Comparison of ENCODE assay signal across 11 cellular contexts in genomic region chr16:27402964-27403600, GRCh38. TPM values are rescaled to one million over a fixed set of nuclear protein-coding genes. Genes with fewer than 3 reads are reported as not detected.
DNase-seq lines count a peak whose midpoint lies in the region; ATAC-seq and TF ChIP-seq lines count a peak whose summit lies in the region.
"Had no signal": no experiment of that assay in that cellular context is flagged by ENCODE, and none has a peak within 500 bp of the region (broad histone marks: within the 10 kb centered on the region; RNA-seq: fewer than 3 reads in every experiment).

No MANE protein-coding gene starts in this region.

- H3K36me3 Mint-ChIP-seq in CD4-positive, CD25-positive, alpha-beta regulatory T cell, result peaks cover 9% of the 10 kb centered on the region
- H3K36me3 Mint-ChIP-seq in activated T-helper 2 cell treated with anti-CD3 and anti-CD28 coated beads, Interferon-gamma antibody, Interleukin-2, Interleukin-4, amounts not matched to agents 10 μg/mL and 5 μg/mL and 100 μg/mL, durations not matched to agents 14 hours and 24 hours and 36 hours (ENCODE audit: low read depth), result peaks cover 56% of the 10 kb centered on the region
- H3K36me3 Mint-ChIP-seq in naive thymus-derived CD4-positive, alpha-beta T cell, result peaks cover 0 to 26% (median 10%) of the 10 kb centered on the region in 5 donors

- TF ChIP-seq CTCF in Loucy (conservative IDR thresholded peaks at IDR 0.05; ENCODE audit: low read length), result no peak
- TF ChIP-seq CTCF in testis (IDR thresholded peaks at IDR 0.05), result no peak
- no peak for TF ChIP-seq CTCF in foreskin keratinocyte (conservative IDR thresholded peaks at IDR 0.05)

- no peak overlapping the region for H2AFZ ChIP-seq in Loucy (ENCODE audit: low read length)

- no peak for ATAC-seq in CD4-positive, CD25-positive, alpha-beta regulatory T cell (ENCODE audit: low read depth in 2 of 2)
- no peak for ATAC-seq in naive thymus-derived CD4-positive, alpha-beta T cell
- no peak for ATAC-seq in foreskin keratinocyte

- H3K4me1 ChIP-seq in CD4-positive, CD25-positive, alpha-beta regulatory T cell (ENCODE audit: control insufficient read depth, insufficient read depth, low read length, poor library complexity, severe bottlenecking), result peaks cover 62% of the 10 kb centered on the region
- peaks cover 68% of the 10 kb centered on the region for H3K4me1 ChIP-seq in Loucy (ENCODE audit: insufficient read depth, low read length, poor library complexity, severe bottlenecking)
- H3K4me1 ChIP-seq in naive thymus-derived CD4-positive, alpha-beta T cell (ENCODE audit: control insufficient read depth in 2 of 2, insufficient read depth in 2 of 2, low read length in 2 of 2), result peaks cover 48 to 55% of the 10 kb centered on the region in 2 donors
- H3K4me1 ChIP-seq in testis, result peaks cover 4% of the 10 kb centered on the region
- H3K4me1 ChIP-seq in foreskin keratinocyte, result no peaks in the 10 kb centered on the region

- intact Hi-C loops in activated T-helper 2 cell treated with anti-CD3 and anti-CD28 coated beads, Interferon-gamma antibody, Interleukin-2, Interleukin-4, amounts not matched to agents 10 μg/mL and 5 μg/mL and 100 μg/mL, durations not matched to agents 14 hours and 24 hours and 36 hours (cut with micrococcal nuclease), result loop anchor here (1.0 to 2.0 kb wide), 4 partner anchors 29 to 805 kb away; no protein-coding TSS in a partner anchor
- intact Hi-C loops in naive thymus-derived CD4-positive, alpha-beta T cell (cut with micrococcal nuclease), result loop anchor here (1.0 to 2.0 kb wide), 13 partner anchors 10 to 200 kb away; partner anchors contain the start of genes KATNIP (in 1 of the 2) and KDM8 (in 1 of the 2)
- intact Hi-C loops in testis (cut with DNase I; ENCODE audit: low total_unique reads), result no loop called here

- no peak for TF ChIP-seq POLR2A in testis (IDR thresholded peaks at IDR 0.05)

- POLR2A ChIA-PET in naive thymus-derived CD4-positive, alpha-beta T cell (lab: Charles Lee), result interaction anchor here (0.6 to 8.6 kb wide), 17 partner anchors 8 to 231 kb away, joined by 3 to 63 read pairs (median 7); no protein-coding TSS in a partner anchor

- CTCF ChIA-PET in naive thymus-derived CD4-positive, alpha-beta T cell (lab: Charles Lee), result interaction anchor here (1.2 kb wide), 1 partner anchor 29 kb away, joined by 3 read pairs; no protein-coding TSS in a partner anchor

- no peaks in the 10 kb centered on the region for H4K20me1 ChIP-seq in Loucy (ENCODE audit: insufficient read depth, low read length, poor library complexity, severe bottlenecking)

- peak overlapping the region; percentile 93 to 100 (median 98) for H3K27ac Mint-ChIP-seq in CD4-positive, CD25-positive, alpha-beta regulatory T cell
- H3K27ac Mint-ChIP-seq in activated T-helper 2 cell treated with anti-CD3 and anti-CD28 coated beads, Interferon-gamma antibody, Interleukin-2, Interleukin-4, amounts not matched to agents 10 μg/mL and 5 μg/mL and 100 μg/mL, durations not matched to agents 14 hours and 24 hours and 36 hours, result peak overlapping the region; percentile 99
- H3K27ac Mint-ChIP-seq in naive thymus-derived CD4-positive, alpha-beta T cell, result peak overlapping the region; percentile 89 to 99 (median 98)

- H3K4me2 ChIP-seq in Loucy (ENCODE audit: low read depth, low read length, poor library complexity, severe bottlenecking), result peak overlapping the region; percentile 86

- H3K36me3 ChIP-seq in CD4-positive, CD25-positive, alpha-beta regulatory T cell (ENCODE audit: control insufficient read depth, insufficient read depth, low read length), result no peaks in the 10 kb centered on the region
- no peaks in the 10 kb centered on the region for H3K36me3 ChIP-seq in Loucy (ENCODE audit: insufficient read depth, low read length)
- peaks cover 0 to 6% (median 0%) of the 10 kb centered on the region in 3 experiments for H3K36me3 ChIP-seq in naive thymus-derived CD4-positive, alpha-beta T cell (ENCODE audit: control insufficient read depth in 2 of 3, insufficient read depth in 3 of 3, low read length in 3 of 3)
- no peaks in the 10 kb centered on the region for H3K36me3 ChIP-seq in testis (ENCODE audit: low read depth, missing control alignments)

- H3K9me3 ChIP-seq in CD4-positive, CD25-positive, alpha-beta regulatory T cell (ENCODE audit: control insufficient read depth in 2 of 2, low read length in 2 of 2), result no peaks in the 10 kb centered on the region
- H3K9me3 ChIP-seq in Loucy (ENCODE audit: insufficient read depth, low read depth, low read length) (no peaks in the 10 kb centered on the region), testis (no peaks in the 10 kb centered on the region)
- no peaks in the 10 kb centered on the region for H3K9me3 ChIP-seq in naive thymus-derived CD4-positive, alpha-beta T cell (ENCODE audit: control insufficient read depth in 2 of 3, low read length in 3 of 3)

- no peaks in the 10 kb centered on the region for H3K27me3 Mint-ChIP-seq in CD4-positive, CD25-positive, alpha-beta regulatory T cell
- no peaks in the 10 kb centered on the region for H3K27me3 Mint-ChIP-seq in activated T-helper 2 cell treated with anti-CD3 and anti-CD28 coated beads, Interferon-gamma antibody, Interleukin-2, Interleukin-4, amounts not matched to agents 10 μg/mL and 5 μg/mL and 100 μg/mL, durations not matched to agents 14 hours and 24 hours and 36 hours (ENCODE audit: low read depth)
- no peaks in the 10 kb centered on the region for H3K27me3 Mint-ChIP-seq in naive thymus-derived CD4-positive, alpha-beta T cell

- H3K9ac ChIP-seq in Loucy (ENCODE audit: low read depth, low read length, poor library complexity, severe bottlenecking), result peak overlapping the region; percentile 67

- 88% methylated on average over 20 of the region's 20 CpGs for WGBS in testis, 2 donors

- H3K79me2 ChIP-seq in Loucy (ENCODE audit: insufficient read depth, low read length), result no peaks in the 10 kb centered on the region

- no peaks in the 10 kb centered on the region for H3F3A ChIP-seq in Loucy (ENCODE audit: low read depth)

- DNase-seq in CD4-positive, CD25-positive, alpha-beta regulatory T cell, result peak in 2 of 3 donors; percentile 23 to 68
- DNase-seq in activated T-helper 2 cell treated with anti-CD3 and anti-CD28 coated beads, Interferon-gamma antibody, Interleukin-2, Interleukin-4, amounts not matched to agents 10 μg/mL and 5 μg/mL and 100 μg/mL, durations not matched to agents 14 hours and 24 hours and 36 hours (ENCODE audit: low spot score), result no peak
- peak in 4 of 9 donors; percentile 26 to 54 (median 42) for DNase-seq in naive thymus-derived CD4-positive, alpha-beta T cell
- DNase-seq in NCI-H2227 treated with DMSO at 0.1 percent for 48 hours (lab: John Stamatoyannopoulos, UW), result no peak
- DNase-seq in testis, result no peak
- DNase-seq in foreskin keratinocyte, result no peak
- no peak for DNase-seq in dermis blood vessel endothelial cell
- DNase-seq: MV-4-11 had no signal

- H3K4me3 ChIP-seq in CD4-positive, CD25-positive, alpha-beta regulatory T cell (ENCODE audit: low read depth, low read length), result peak overlapping the region; percentile 94
- H3K4me3 ChIP-seq in Loucy (ENCODE audit: low read length, poor library complexity, severe bottlenecking) (peak overlapping the region; percentile 78), testis (no peak overlapping the region)
- H3K4me3 ChIP-seq in naive thymus-derived CD4-positive, alpha-beta T cell (ENCODE audit: low read length), result peak overlapping the region; percentile 88

- no peaks in the 10 kb centered on the region for H3K9me2 ChIP-seq in Loucy (replicated peaks; ENCODE audit: low read depth, low read length)

- H3K27me3 ChIP-seq in CD4-positive, CD25-positive, alpha-beta regulatory T cell (ENCODE audit: control insufficient read depth, insufficient read depth, low read length), result no peaks in the 10 kb centered on the region
- H3K27me3 ChIP-seq in Loucy (ENCODE audit: insufficient read depth, low read length, poor library complexity, severe bottlenecking) (no peaks in the 10 kb centered on the region), testis (no peaks in the 10 kb centered on the region), foreskin keratinocyte (peaks cover 19% of the 10 kb centered on the region)
- H3K27me3 ChIP-seq in naive thymus-derived CD4-positive, alpha-beta T cell (ENCODE audit: control insufficient read depth in 2 of 2, insufficient read depth in 2 of 2, low read length in 2 of 2), result no peaks in the 10 kb centered on the region

- peak overlapping the region; percentile 89 for H3K27ac ChIP-seq in CD4-positive, CD25-positive, alpha-beta regulatory T cell (ENCODE audit: insufficient read depth, low read length, poor library complexity, severe bottlenecking)
- peak overlapping the region; percentile 91 for H3K27ac ChIP-seq in naive thymus-derived CD4-positive, alpha-beta T cell (ENCODE audit: low read depth, low read length)
- H3K27ac ChIP-seq in testis (no peak overlapping the region), foreskin keratinocyte (no peak overlapping the region)
- H3K27ac ChIP-seq: C4-2B had no signal

- H3K4me3 Mint-ChIP-seq in CD4-positive, CD25-positive, alpha-beta regulatory T cell, result peak overlapping the region; percentile 95 to 98 (median 96)
- peak overlapping the region; percentile 99 for H3K4me3 Mint-ChIP-seq in activated T-helper 2 cell treated with anti-CD3 and anti-CD28 coated beads, Interferon-gamma antibody, Interleukin-2, Interleukin-4, amounts not matched to agents 10 μg/mL and 5 μg/mL and 100 μg/mL, durations not matched to agents 14 hours and 24 hours and 36 hours (ENCODE audit: low read depth)
- peak overlapping the region; percentile 76 to 99 (median 98) for H3K4me3 Mint-ChIP-seq in naive thymus-derived CD4-positive, alpha-beta T cell
- H3K4me3 Mint-ChIP-seq: neural crest cell had no signal

- H3K9me3 Mint-ChIP-seq in CD4-positive, CD25-positive, alpha-beta regulatory T cell, result peaks cover 0 to 3% (median 0%) of the 10 kb centered on the region in 7 donors
- H3K9me3 Mint-ChIP-seq in activated T-helper 2 cell treated with anti-CD3 and anti-CD28 coated beads, Interferon-gamma antibody, Interleukin-2, Interleukin-4, amounts not matched to agents 10 μg/mL and 5 μg/mL and 100 μg/mL, durations not matched to agents 14 hours and 24 hours and 36 hours, result no peaks in the 10 kb centered on the region
- peaks cover 0 to 3% (median 0%) of the 10 kb centered on the region in 11 donors for H3K9me3 Mint-ChIP-seq in naive thymus-derived CD4-positive, alpha-beta T cell
- H3K9me3 Mint-ChIP-seq: neural crest cell had no signal

- peaks cover 5 to 81% (median 50%) of the 10 kb centered on the region in 4 donors for H3K4me1 Mint-ChIP-seq in CD4-positive, CD25-positive, alpha-beta regulatory T cell
- peaks cover 54% of the 10 kb centered on the region for H3K4me1 Mint-ChIP-seq in activated T-helper 2 cell treated with anti-CD3 and anti-CD28 coated beads, Interferon-gamma antibody, Interleukin-2, Interleukin-4, amounts not matched to agents 10 μg/mL and 5 μg/mL and 100 μg/mL, durations not matched to agents 14 hours and 24 hours and 36 hours (ENCODE audit: low read depth)
- H3K4me1 Mint-ChIP-seq in naive thymus-derived CD4-positive, alpha-beta T cell, result peaks cover 34 to 87% (median 81%) of the 10 kb centered on the region in 7 donors

RNA-seq across cellular contexts. Expression of gene IL21R, which starts 1.1 kb away (rescaled TPM):
- total RNA-seq in CD4-positive, CD25-positive, alpha-beta regulatory T cell, result 63.1 TPM
- 10 to 100 TPM; 34.3 to 50.7 (median 37.3) TPM for polyA plus RNA-seq in CD4-positive, CD25-positive, alpha-beta regulatory T cell
- 84.2 and 84.5 TPM in 2 replicates for total RNA-seq in activated T-helper 2 cell treated with anti-CD3 and anti-CD28 coated beads, Interferon-gamma antibody, Interleukin-2, Interleukin-4, amounts not matched to agents 10 μg/mL and 5 μg/mL and 100 μg/mL, durations not matched to agents 14 hours and 24 hours and 36 hours
- 10 to 100 TPM; 24.6 to 40.9 (median 31.4) TPM for total RNA-seq in naive thymus-derived CD4-positive, alpha-beta T cell
- 10 to 100 TPM; 37.1 to 52.1 TPM for polyA plus RNA-seq in naive thymus-derived CD4-positive, alpha-beta T cell
- under 1 TPM; 0.31 to 0.87 TPM for total RNA-seq in testis
- 2.3 TPM for polyA plus RNA-seq in testis (ENCODE audit: insufficient read depth, low read depth, low replicate concordance)
- total RNA-seq in foreskin keratinocyte, result 0.14 and 0.18 TPM in 2 replicates
- 0.08 and 0.12 TPM in 2 replicates for polyA plus RNA-seq in foreskin keratinocyte
- under 0.01 and 0.14 TPM in 2 replicates for total RNA-seq in dermis blood vessel endothelial cell

Comparison
In these comparisons a context has a peak if more than half of its experiments do, and no peak if none do; other contexts are left out.
1. DNase-seq: peak in CD4-positive, CD25-positive, alpha-beta regulatory T cell (2 of 3); none in activated T-helper 2 cell treated with anti-CD3 and anti-CD28 coated beads, Interferon-gamma antibody, Interleukin-2, Interleukin-4, amounts not matched to agents 10 μg/mL and 5 μg/mL and 100 μg/mL, durations not matched to agents 14 hours and 24 hours and 36 hours (single experiment), NCI-H2227 treated with DMSO at 0.1 percent for 48 hours (single experiment), testis (single experiment), foreskin keratinocyte (0 of 2) and dermis blood vessel endothelial cell (single experiment).
2. H3K27ac ChIP-seq: peak in CD4-positive, CD25-positive, alpha-beta regulatory T cell (single experiment) and naive thymus-derived CD4-positive, alpha-beta T cell (single experiment); none in testis (0 of 2) and foreskin keratinocyte (single experiment).
3. H3K4me3 ChIP-seq: peak in CD4-positive, CD25-positive, alpha-beta regulatory T cell (single experiment), Loucy (single experiment) and naive thymus-derived CD4-positive, alpha-beta T cell (single experiment); none in testis (0 of 2).
4. RNA of gene IL21R, which starts 1.1 kb away (total RNA-seq): 84.2 to 84.5 TPM in activated T-helper 2 cell treated with anti-CD3 and anti-CD28 coated beads, Interferon-gamma antibody, Interleukin-2, Interleukin-4, amounts not matched to agents 10 μg/mL and 5 μg/mL and 100 μg/mL, durations not matched to agents 14 hours and 24 hours and 36 hours, 63.1 TPM in CD4-positive, CD25-positive, alpha-beta regulatory T cell (single experiment) and 24.6 to 40.9 TPM in naive thymus-derived CD4-positive, alpha-beta T cell; 0.31 to 0.87 TPM in testis, 0.14 to 0.18 TPM in foreskin keratinocyte and under 0.01 to 0.14 TPM in dermis blood vessel endothelial cell; every median in the first group is over 10 times any median in the second.
5. Peak in every context shown above with its lines, with median percentiles within 50 percentile points of each other: H3K27ac Mint-ChIP-seq and H3K4me3 Mint-ChIP-seq.